ENCODE assay signal across 8 cellular contexts in genomic region chr4:113825272-113825671, GRCh38.
A peak's percentile ranks its signal among the peaks of the same experiment; 100 is the strongest.
DNase-seq lines count a peak whose midpoint lies in the region; ATAC-seq and TF ChIP-seq lines count a peak whose summit lies in the region.

No MANE protein-coding gene starts in this region.

- no peak overlapping the region for H3K18ac ChIP-seq in H9 (ENCODE audit: insufficient read length, low read depth, low read length)

- no peak overlapping the region for H2BK5ac ChIP-seq in H9 (ENCODE audit: insufficient read length, low read length)

- no peak overlapping the region for H3K27ac ChIP-seq in H9 (ENCODE audit: insufficient read length, low read depth, low read length)

- no peaks in the 10 kb centered on the region for H3K79me1 ChIP-seq in H9 (ENCODE audit: insufficient read depth, low read depth, low read length, poor library complexity, severe bottlenecking)

- H3K9me3 ChIP-seq in H9 (ENCODE audit: control insufficient read depth, low read depth, low read length), result no peaks in the 10 kb centered on the region

- no peaks in the 10 kb centered on the region for H3K9me3 Mint-ChIP-seq in H9

- H3K9ac ChIP-seq in H9 (ENCODE audit: extremely low read depth, insufficient read length, low read length), result no peak overlapping the region

- no peak overlapping the region for H2BK12ac ChIP-seq in H9 (ENCODE audit: insufficient read length, low read depth, low read length)

- no peak overlapping the region for H2BK120ac ChIP-seq in H9 (ENCODE audit: low read depth, low read length, poor library complexity, severe bottlenecking)

- no peaks in the 10 kb centered on the region for H4K20me1 ChIP-seq in H9 (ENCODE audit: control insufficient read depth, insufficient read depth, insufficient read length)

- H3K27ac Mint-ChIP-seq in H9, result no peak overlapping the region

- no peaks in the 10 kb centered on the region for H3K4me1 ChIP-seq in H9 (ENCODE audit: insufficient read depth, low read length)

- no CpG with 5 or more reads among the region's 1 CpG for WGBS in H9 (ENCODE audit: extremely low coverage, insufficient read length, low lambda C conversion rate)

- no peak overlapping the region for H2AK5ac ChIP-seq in H9 (ENCODE audit: insufficient read length, low read length)

- H4K8ac ChIP-seq in H9 (replicated peaks; ENCODE audit: insufficient read length, low read depth, low read length), result no peak overlapping the region

- H3K4me3 Mint-ChIP-seq in H9, result no peak overlapping the region

- no peak overlapping the region for H2BK20ac ChIP-seq in H9 (ENCODE audit: low read depth, low read length, poor library complexity, severe bottlenecking)

- H3K79me2 ChIP-seq in H9 (ENCODE audit: insufficient read depth, low read length), result no peaks in the 10 kb centered on the region

- no peaks in the 10 kb centered on the region for H3K23me2 ChIP-seq in H9 (ENCODE audit: insufficient read length, low read depth, low read length, poor library complexity, severe bottlenecking)

- no peak overlapping the region for H3K4me2 ChIP-seq in H9 (ENCODE audit: insufficient read depth, insufficient read length, low read length)

- no peak overlapping the region for H3K4ac ChIP-seq in H9 (ENCODE audit: low read depth, low read length)

- no peaks in the 10 kb centered on the region for H3K27me3 ChIP-seq in H9 (ENCODE audit: insufficient read depth, low read length)

- TF ChIP-seq CTCF in H9 (conservative IDR thresholded peaks at IDR 0.05), result no peak

- no peak overlapping the region for H3K14ac ChIP-seq in H9 (ENCODE audit: insufficient read depth, low read length)

- no peak overlapping the region for H2AFZ ChIP-seq in H9 (ENCODE audit: low read length)

- no peak overlapping the region for H3T11ph ChIP-seq in H9 (ENCODE audit: low read length)

- H3K56ac ChIP-seq in H9 (ENCODE audit: insufficient read length, low read depth, low read length), result no peak overlapping the region

- no peak overlapping the region for H2BK15ac ChIP-seq in H9 (ENCODE audit: low read depth, low read length)

- H4K91ac ChIP-seq in H9 (ENCODE audit: insufficient read length, low read depth, low read length), result no peak overlapping the region

- H3K4me1 Mint-ChIP-seq in H9, result peaks cover 2 to 3% of the 10 kb centered on the region in 2 experiments; a peak in 3 of 4 replicates

- no peak overlapping the region for H4K5ac ChIP-seq in H9 (ENCODE audit: insufficient read length, low read depth, low read length)

- peak; percentile 41 for DNase-seq in stimulated activated CD4-positive, alpha-beta T cell treated with anti-CD3 and anti-CD28 coated beads, Interleukin-15, amount 100 ng/mL, for 24 hours
- no peak for DNase-seq in stimulated activated CD4-positive, alpha-beta T cell treated with anti-CD3 and anti-CD28 coated beads, Interleukin-2, amount 100 ng/mL, for 48 hours
- DNase-seq in SIG-M5 (lab: John Stamatoyannopoulos, UW) (peak; percentile 9), T-helper 9 cell (no peak), NCI-H345 (lab: John Stamatoyannopoulos, UW) (no peak), H9 (no peak), islet precursor cell (no peak)

- no peaks in the 10 kb centered on the region for H3K27me3 Mint-ChIP-seq in H9 (ENCODE audit: low read depth)

- ATAC-seq in HG03045 (IDR thresholded peaks at IDR 0.05; ENCODE audit: unreplicated experiment), result peak; percentile 62

- H3K23ac ChIP-seq in H9 (ENCODE audit: insufficient read length, low read depth, low read length), result no peak overlapping the region

- H3K36me3 Mint-ChIP-seq in H9 (ENCODE audit: insufficient read depth in 1 of 3, low read depth in 3 of 3), result no peaks in the 10 kb centered on the region

Comparison
In these comparisons a context has a peak if more than half of its experiments do, and no peak if none do; other contexts are left out.
1. DNase-seq: peak in stimulated activated CD4-positive, alpha-beta T cell treated with anti-CD3 and anti-CD28 coated beads, Interleukin-15, amount 100 ng/mL, for 24 hours (single experiment) and SIG-M5 (single experiment); none in stimulated activated CD4-positive, alpha-beta T cell treated with anti-CD3 and anti-CD28 coated beads, Interleukin-2, amount 100 ng/mL, for 48 hours (0 of 2), T-helper 9 cell (single experiment), NCI-H345 (single experiment), H9 (single experiment) and islet precursor cell (single experiment).